32 cellular contexts compared by ENCODE assay signal in genomic region chr3:52822363-52822762, GRCh38. TPM values are rescaled to one million over a fixed set of nuclear protein-coding genes. Genes with fewer than 3 reads are reported as not detected.
"Had no signal": no experiment of that assay in that cellular context is flagged by ENCODE, and none has a peak within 500 bp of the region (broad histone marks: within the 10 kb centered on the region; RNA-seq: fewer than 3 reads in every experiment).

No MANE protein-coding gene starts in this region.

- H3K4me1 ChIP-seq: parathyroid adenoma, psoas muscle, spleen, suprapubic skin, testis, transverse colon, upper lobe of right lung, uterus had no signal

- H3K36me3 ChIP-seq: neural progenitor cell, ovary, transverse colon, uterus had no signal

- H3K4me3 ChIP-seq: neural progenitor cell, ovary, psoas muscle, skin epidermis, smooth muscle cell, spleen, suprapubic skin, testis, tibial artery, transverse colon, upper lobe of right lung, uterus had no signal

- H3K9me3 ChIP-seq: ovary, psoas muscle, spleen, suprapubic skin, testis, tibial artery, transverse colon, upper lobe of right lung, uterus had no signal

- H3K27ac ChIP-seq: neural progenitor cell, ovary, parathyroid adenoma, skin epidermis, spleen, suprapubic skin, testis, tibial artery, transverse colon, upper lobe of right lung, uterus had no signal

- H3K27me3 ChIP-seq: neural progenitor cell, ovary, spleen, suprapubic skin, testis, tibial artery, transverse colon, upper lobe of right lung, uterus had no signal

- DNase-seq: naive thymus-derived CD4-positive, alpha-beta T cell; natural killer cell; occipital lobe; ovary; posterior cingulate gyrus; psoas muscle; spleen; stimulated activated CD4-positive, alpha-beta T cell treated with anti-CD3 and anti-CD28 coated beads, Interleukin-12 subunit alpha, Interleukin-12 subunit beta, amount 100 ng/mL, for 4 hours; stimulated activated CD4-positive, alpha-beta T cell treated with anti-CD3 and anti-CD28 coated beads, Interleukin-1b, Interleukin-23, amount 100 ng/mL, for 48 hours; stimulated activated CD4-positive, alpha-beta T cell treated with anti-CD3 and anti-CD28 coated beads, Interleukin-4, amount 100 ng/mL, for 1 hour; stimulated activated CD4-positive, alpha-beta T cell treated with anti-CD3 and anti-CD28 coated beads, Interleukin-4, amount 100 ng/mL, for 4 hours; stimulated activated CD8-positive, alpha-beta memory T cell treated with anti-CD3 and anti-CD28 coated beads, Interleukin-4, amount 100 ng/mL, for 48 hours; stimulated activated naive CD4-positive, alpha-beta T cell; stimulated activated naive CD8-positive, alpha-beta T cell treated with anti-CD3 and anti-CD28 coated beads, Interleukin-15, amount 100 ng/mL, for 72 hours; stimulated activated naive CD8-positive, alpha-beta T cell treated with anti-CD3 and anti-CD28 coated beads, Interleukin-15, Interleukin-2, amounts not matched to agents 100 U/mL and 50 U/mL, for 24 hours; substantia nigra; testis; tibial artery; transverse colon; upper lobe of right lung; uterus had no signal

- ATAC-seq: naive thymus-derived CD4-positive, alpha-beta T cell; natural killer cell; psoas muscle; sciatic nerve; stimulated activated memory B cell treated with anti-CD40 and anti-IgM and Interleukin-4, amounts not matched to agents 10 μg/mL and 1 μg/mL and 100 μg/mL, for 72 hours; stimulated activated naive CD8-positive, alpha-beta T cell treated with anti-CD3 and anti-CD28 coated beads, Interleukin-15, amount 100 ng/mL, for 72 hours; stimulated activated naive CD8-positive, alpha-beta T cell treated with anti-CD3 and anti-CD28 coated beads, Interleukin-15, Interleukin-2, amounts not matched to agents 100 U/mL and 50 U/mL, for 24 hours; upper lobe of right lung had no signal

RNA-seq across cellular contexts. Expression of gene MUSTN1, which starts 12.5 kb away (rescaled TPM):
- total RNA-seq: occipital lobe, progenitor cell of endocrine pancreas, renal cortical epithelial cell had no signal

RNA-seq across cellular contexts. Expression of gene ITIH3, which starts 27.8 kb away (rescaled TPM):
- total RNA-seq: naive thymus-derived CD4-positive, alpha-beta T cell; natural killer cell; renal cortical epithelial cell; smooth muscle cell had no signal

RNA-seq across cellular contexts. Expression of gene ITIH1, which starts 45.0 kb away (rescaled TPM):
- total RNA-seq: naive thymus-derived CD4-positive, alpha-beta T cell; osteoblast; psoas muscle; renal cortical epithelial cell; sciatic nerve; smooth muscle cell; transverse colon; upper lobe of right lung; urinary bladder had no signal
